Comparison of ENCODE assay signal across 8 cellular contexts in genomic region chr4:168880811-168881595, GRCh38.
DNase-seq lines count a peak whose midpoint lies in the region; ATAC-seq, FAIRE-seq and TF ChIP-seq lines count a peak whose summit lies in the region.

No MANE protein-coding gene starts in this region.

- H3K4me3 ChIP-seq in K562: no peak overlapping the region
- H3K4me3 ChIP-seq in foreskin fibroblast (ENCODE audit: low read depth in 1 of 2, low read length in 2 of 2): no peak overlapping the region

- H3K79me2 ChIP-seq in K562 (ENCODE audit: control insufficient read depth, insufficient read depth, low read length): no peaks in the 10 kb centered on the region

- no peak for TF ChIP-seq POLR2A in K562 (conservative IDR thresholded peaks at IDR 0.05)

- 0% methylated on average over 8 of the region's 8 CpGs for WGBS in K562 (ENCODE audit: insufficient coverage, low coverage, missing lambda C conversion rate)

- no TSS peak for BruUV-seq in K562 (replicated peaks; lab: Mats Ljungman, UMichigan)

- H3K27me3 ChIP-seq in K562 (ENCODE audit: control insufficient read depth in 2 of 2, insufficient read depth in 2 of 2, low read length in 2 of 2): peaks cover 0 to 6% of the 10 kb centered on the region in 2 experiments; a peak in 3 of 5 replicates

- DNase-seq in K562 (ENCODE audit: extremely low read depth in 1 of 4, low spot score in 3 of 4) (no peak), NCI-H526 (lab: John Stamatoyannopoulos, UW) (no peak), AG08396 (ENCODE audit: low spot score) (no peak), foreskin fibroblast (no peak)
- DNase-seq in stimulated activated CD4-positive, alpha-beta T cell treated with anti-CD3 and anti-CD28 coated beads, Interleukin-2, amount 100 ng/mL, for 48 hours: no peak

- H2AFZ ChIP-seq in K562 (ENCODE audit: low read depth, low read length): no peak overlapping the region

- peaks cover 0 to 3% of the 10 kb centered on the region in 2 experiments; a peak in 2 of 5 replicates for H3K4me1 ChIP-seq in K562 (replicated peaks in 1 of 2; ENCODE audit: control insufficient read depth in 2 of 2, insufficient read depth in 2 of 2, low read length in 2 of 2)

- no peak overlapping the region for H3K9ac ChIP-seq in K562 (ENCODE audit: insufficient read depth in 1 of 2, low read depth in 2 of 2, low read length in 2 of 2)

- CTCF ChIA-PET in K562 (lab: Yijun Ruan, JAX; ENCODE audit: low intra/inter-chr PET ratio): no interaction called here

- no peaks in the 10 kb centered on the region for H3K36me3 ChIP-seq in K562 (ENCODE audit: control insufficient read depth, insufficient read depth, low read length)

- in situ Hi-C loops in K562 (cut with MboI): no loop called here

- no peak overlapping the region for H3K27ac Mint-ChIP-seq in stimulated activated memory B cell treated with anti-CD40 and anti-IgM and Interleukin-4, amounts not matched to agents 10 μg/mL and 1 μg/mL and 100 μg/mL, for 72 hours

- H4K20me1 ChIP-seq in K562 (replicated peaks; ENCODE audit: control insufficient read depth, insufficient read depth, low read length): no peaks in the 10 kb centered on the region

- H3K4me1 Mint-ChIP-seq in stimulated activated memory B cell treated with anti-CD40 and anti-IgM and Interleukin-4, amounts not matched to agents 10 μg/mL and 1 μg/mL and 100 μg/mL, for 72 hours: peaks cover 30% of the 10 kb centered on the region

- H3K9me1 ChIP-seq in K562 (ENCODE audit: control insufficient read depth, insufficient read depth, low read length): no peaks in the 10 kb centered on the region

- ATAC-seq in GM19455 (IDR thresholded peaks at IDR 0.05; ENCODE audit: unreplicated experiment) (peak; percentile 51), HG03159 (IDR thresholded peaks at IDR 0.05; ENCODE audit: unreplicated experiment) (peak; percentile 69), K562 (no peak)
- ATAC-seq in stimulated activated memory B cell treated with anti-CD40 and anti-IgM and Interleukin-4, amounts not matched to agents 10 μg/mL and 1 μg/mL and 100 μg/mL, for 72 hours: peak; percentile 81

- POLR2A ChIA-PET in K562 (lab: Yijun Ruan, JAX): no interaction called here

- FAIRE-seq in K562 (lab: Jason Lieb, UNC): no peak

- no peaks in the 10 kb centered on the region for H3K9me3 Mint-ChIP-seq in stimulated activated memory B cell treated with anti-CD40 and anti-IgM and Interleukin-4, amounts not matched to agents 10 μg/mL and 1 μg/mL and 100 μg/mL, for 72 hours

- peaks cover 5% of the 10 kb centered on the region for H3K36me3 Mint-ChIP-seq in stimulated activated memory B cell treated with anti-CD40 and anti-IgM and Interleukin-4, amounts not matched to agents 10 μg/mL and 1 μg/mL and 100 μg/mL, for 72 hours

- intact Hi-C loops in K562 (cut with micrococcal nuclease): no loop called here

- no peak overlapping the region for H3K27ac ChIP-seq in K562 (ENCODE audit: extremely low read depth, low read depth, low read length)

- no peak overlapping the region for H3K4me2 ChIP-seq in K562 (ENCODE audit: insufficient read depth, low read length)

- TF ChIP-seq RAD21 in K562 (CRISPR knock-in tag; conservative IDR thresholded peaks at IDR 0.05 in 1 of 2, IDR thresholded peaks at IDR 0.05 in 1 of 2): no peak

- TF ChIP-seq EP300 in K562 (IDR thresholded peaks at IDR 0.05; ENCODE audit: low read length): no peak

- H3K27me3 Mint-ChIP-seq in stimulated activated memory B cell treated with anti-CD40 and anti-IgM and Interleukin-4, amounts not matched to agents 10 μg/mL and 1 μg/mL and 100 μg/mL, for 72 hours: peaks cover 24% of the 10 kb centered on the region

- H3K4me3 Mint-ChIP-seq in stimulated activated memory B cell treated with anti-CD40 and anti-IgM and Interleukin-4, amounts not matched to agents 10 μg/mL and 1 μg/mL and 100 μg/mL, for 72 hours: peak overlapping the region; percentile 5

- no peaks in the 10 kb centered on the region for H3K9me3 ChIP-seq in K562 (replicated peaks; ENCODE audit: control insufficient read depth, insufficient read depth, low read depth, low read length)

- TF ChIP-seq CTCF in K562 (IDR thresholded peaks at IDR 0.05 in 2 of 3, conservative IDR thresholded peaks at IDR 0.05 in 1 of 3; ENCODE audit: insufficient read depth in 2 of 3, low read depth in 1 of 3, low read length in 3 of 3) (no peak), foreskin fibroblast (IDR thresholded peaks at IDR 0.05; ENCODE audit: low read depth, low read length) (no peak)

TF ChIP-seq in K562, 482 proteins besides CTCF, POLR2A, EP300 and RAD21:
- TF ChIP-seq NR2C1 (IDR thresholded peaks at IDR 0.05) (no peak), NR2C1 (tag; IDR thresholded peaks at IDR 0.05) (0 out of 2 replicates have a peak, but pooled peaks have one; percentile 27), HIVEP1 (CRISPR knock-in tag; IDR thresholded peaks at IDR 0.05) (no peak), KDM1A (IDR thresholded peaks at IDR 0.05) (0 out of 4 replicates have a peak, but pooled peaks of 1 of the 2 experiments have one; percentile 11)
TF ChIP-seq in K562: peak in this region for 2.
